ENCODE assay signal across 1 cellular context in genomic region chr6:118635909-118636735, GRCh38.
A peak's percentile ranks its signal among the peaks of the same experiment; 100 is the strongest.
TF ChIP-seq lines count a peak whose summit lies in the region.

No MANE protein-coding gene starts in this region.

TF ChIP-seq in GM12878, 131 proteins besides CTCF, POLR2A, EP300 and RAD21:
- TF ChIP-seq ZBTB40 (IDR thresholded peaks at IDR 0.05; ENCODE audit: borderline replicate concordance) (0 out of 2 replicates have a peak, but pooled peaks have one; percentile 11), RAD51 (IDR thresholded peaks at IDR 0.05) (no peak), ETV6 (conservative IDR thresholded peaks at IDR 0.05 in 1 of 2, IDR thresholded peaks at IDR 0.05 in 1 of 2; ENCODE audit: borderline replicate concordance in 1 of 2, low read depth in 1 of 2) (no peak)
